In genomic region chr19:31698352-31698751, GRCh38 we compare ENCODE assay signal across 25 cellular contexts.
"Had no signal": no experiment of that assay in that cellular context is flagged by ENCODE, and none has a peak within 500 bp of the region (broad histone marks: within the 10 kb centered on the region; RNA-seq: fewer than 3 reads in every experiment).

No MANE protein-coding gene starts in this region.

- H3K27ac Mint-ChIP-seq: mesothelial cell of epicardium; naive B cell; natural killer cell; progenitor cell of endocrine pancreas; stimulated activated memory B cell treated with anti-CD40 and anti-IgM and Interleukin-4, amounts not matched to agents 10 μg/mL and 1 μg/mL and 100 μg/mL, for 72 hours; stimulated activated naive CD8-positive, alpha-beta T cell treated with anti-CD3 and anti-CD28 coated beads, Interleukin-15, amount 100 ng/mL, for 72 hours; type B pancreatic cell had no signal

- H3K4me3 Mint-ChIP-seq: mesothelial cell of epicardium; naive B cell; natural killer cell; neural crest cell; stimulated activated memory B cell treated with anti-CD40 and anti-IgM and Interleukin-4, amounts not matched to agents 10 μg/mL and 1 μg/mL and 100 μg/mL, for 72 hours; stimulated activated naive CD8-positive, alpha-beta T cell treated with anti-CD3 and anti-CD28 coated beads, Interleukin-15, amount 100 ng/mL, for 72 hours; type B pancreatic cell had no signal

- H3K27ac ChIP-seq: hepatocyte, left ventricle myocardium inferior, ovary, right atrium auricular region, right lobe of liver, tibial nerve, uterus had no signal

- H3K36me3 ChIP-seq: left ventricle myocardium inferior, ovary, right atrium auricular region, right lobe of liver, tibial nerve, uterus had no signal

- H3K27me3 Mint-ChIP-seq: naive B cell; stimulated activated memory B cell treated with anti-CD40 and anti-IgM and Interleukin-4, amounts not matched to agents 10 μg/mL and 1 μg/mL and 100 μg/mL, for 72 hours had no signal

- DNase-seq: islet precursor cell; left ventricle myocardium inferior; mesendoderm; naive B cell; natural killer cell; ovary; right lobe of liver; stimulated activated CD4-positive, alpha-beta T cell treated with anti-CD3 and anti-CD28 coated beads, Interleukin-1b, Interleukin-23, amount 100 ng/mL, for 48 hours; stimulated activated CD4-positive, alpha-beta T cell treated with anti-CD3 and anti-CD28 coated beads, Interleukin-2, amount 100 ng/mL, for 48 hours; stimulated activated CD4-positive, alpha-beta T cell treated with anti-CD3 and anti-CD28 coated beads, Interleukin-4, amount 100 ng/mL, for 4 hours; stimulated activated CD8-positive, alpha-beta memory T cell treated with anti-CD3 and anti-CD28 coated beads, Interleukin-4, amount 100 ng/mL, for 48 hours; stimulated activated naive CD4-positive, alpha-beta T cell treated with Interleukin-2 at 50 U/mL for 16 hours; stimulated activated naive CD8-positive, alpha-beta T cell treated with anti-CD3 and anti-CD28 coated beads, Interleukin-15, amount 100 ng/mL, for 72 hours; substantia nigra; uterus had no signal

- H3K27me3 ChIP-seq: hepatocyte, ovary, right atrium auricular region, right lobe of liver, tibial nerve, uterus had no signal

- H3K9me3 ChIP-seq: ovary, right atrium auricular region, right lobe of liver, uterus had no signal

- H3K4me1 Mint-ChIP-seq: naive B cell; neural crest cell; stimulated activated memory B cell treated with anti-CD40 and anti-IgM and Interleukin-4, amounts not matched to agents 10 μg/mL and 1 μg/mL and 100 μg/mL, for 72 hours; stimulated activated naive CD8-positive, alpha-beta T cell treated with anti-CD3 and anti-CD28 coated beads, Interleukin-15, amount 100 ng/mL, for 72 hours had no signal

- H3K4me3 ChIP-seq: hepatocyte, left ventricle myocardium inferior, lung, ovary, right atrium auricular region, right lobe of liver, smooth muscle cell, tibial nerve, uterus had no signal

- ATAC-seq: natural killer cell; right lobe of liver; stimulated activated memory B cell treated with anti-CD40 and anti-IgM and Interleukin-4, amounts not matched to agents 10 μg/mL and 1 μg/mL and 100 μg/mL, for 72 hours; stimulated activated naive CD8-positive, alpha-beta T cell treated with anti-CD3 and anti-CD28 coated beads, Interleukin-15, amount 100 ng/mL, for 72 hours had no signal

- H3K4me1 ChIP-seq: left ventricle myocardium inferior, right atrium auricular region, right lobe of liver, tibial nerve, uterus had no signal

- H3K36me3 Mint-ChIP-seq: naive B cell; natural killer cell; stimulated activated memory B cell treated with anti-CD40 and anti-IgM and Interleukin-4, amounts not matched to agents 10 μg/mL and 1 μg/mL and 100 μg/mL, for 72 hours; type B pancreatic cell had no signal
